In the genomic region with DNA sequence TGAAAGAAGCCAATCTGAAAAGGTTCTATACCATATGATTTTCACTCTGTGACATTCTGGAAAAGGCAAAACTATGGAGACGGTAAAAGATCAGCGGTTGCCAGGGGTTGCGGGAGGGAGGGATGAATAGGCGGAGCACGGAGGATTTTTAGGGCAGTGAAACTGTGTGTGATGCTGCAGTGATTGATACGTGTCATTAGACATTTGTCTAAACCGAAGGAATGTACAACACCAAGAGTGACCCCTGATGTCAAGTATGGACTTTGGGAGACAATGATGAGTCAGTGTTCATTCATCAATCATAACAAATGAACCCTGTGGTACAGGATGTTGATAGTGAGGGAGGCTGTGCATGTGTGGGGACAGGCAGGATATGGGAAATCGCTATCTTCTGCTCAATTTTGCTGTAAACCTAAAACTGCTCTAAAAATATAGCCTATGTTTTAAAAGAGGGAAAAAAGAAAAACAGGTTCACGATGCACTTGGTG, we compare ENCODE assay signal across 8 cellular contexts. TPM values are rescaled to one million over a fixed set of nuclear protein-coding genes. Genes with fewer than 3 reads are reported as not detected.
DNase-seq lines count a peak whose midpoint lies in the region; ATAC-seq and TF ChIP-seq lines count a peak whose summit lies in the region.

No MANE protein-coding gene starts in this region.

- peak overlapping the region; percentile 9 for H3K27ac Mint-ChIP-seq in activated CD8-positive, alpha-beta T cell treated with anti-CD3 and anti-CD28 coated beads for 36 hours
- H3K27ac Mint-ChIP-seq in activated T-helper 17 cell treated with anti-CD3 and anti-CD28 coated beads, Interleukin-2, amount 50 U/mL, for 72 hours, result no peak overlapping the region

- H3K4me2 ChIP-seq in GM23248 (ENCODE audit: unreplicated experiment), result peak overlapping the region; percentile 43
- peak overlapping the region; percentile 26 for H3K4me2 ChIP-seq in smooth muscle cell

- H3K36me3 ChIP-seq in GM23248 (ENCODE audit: low read depth) (no peaks in the 10 kb centered on the region), smooth muscle cell (ENCODE audit: low read depth) (no peaks in the 10 kb centered on the region)

- H3K9ac ChIP-seq in GM23248, result peak overlapping the region; percentile 84
- H3K9ac ChIP-seq in smooth muscle cell (ENCODE audit: low read depth), result peak overlapping the region; percentile 17

- H4K20me1 ChIP-seq in GM23248 (ENCODE audit: insufficient read depth) (no peaks in the 10 kb centered on the region), smooth muscle cell (ENCODE audit: low read depth) (peaks cover 22% of the 10 kb centered on the region)

- H3K9me3 ChIP-seq in GM23248 (ENCODE audit: low read depth), result no peaks in the 10 kb centered on the region
- no peaks in the 10 kb centered on the region for H3K9me3 ChIP-seq in right cardiac atrium (ENCODE audit: control insufficient read depth, low read length)
- no peaks in the 10 kb centered on the region for H3K9me3 ChIP-seq in smooth muscle cell (replicated peaks; ENCODE audit: low read depth)

- in situ Hi-C loops in GM23248 (cut with MboI), result no loop called here

- H3K27me3 ChIP-seq in GM23248 (replicated peaks; ENCODE audit: insufficient read depth) (no peaks in the 10 kb centered on the region), right cardiac atrium (ENCODE audit: control insufficient read depth, insufficient read depth) (no peaks in the 10 kb centered on the region), smooth muscle cell (ENCODE audit: low read depth) (no peaks in the 10 kb centered on the region)

- DNase-seq in GM23248 (peak; percentile 59), right cardiac atrium (peak in 1 of 3 donors; percentile 20), smooth muscle cell (lab: John Stamatoyannopoulos, UW; ENCODE audit: unreplicated experiment) (no peak), islet precursor cell (no peak)
- DNase-seq in activated CD8-positive, alpha-beta T cell treated with anti-CD3 and anti-CD28 coated beads for 36 hours, result no peak

- peaks cover 28% of the 10 kb centered on the region for H3K4me1 Mint-ChIP-seq in activated CD8-positive, alpha-beta T cell treated with anti-CD3 and anti-CD28 coated beads for 36 hours (ENCODE audit: low read depth)
- H3K4me1 Mint-ChIP-seq in activated T-helper 17 cell treated with anti-CD3 and anti-CD28 coated beads, Interleukin-2, amount 50 U/mL, for 72 hours, result peaks cover 5% of the 10 kb centered on the region

- POLR2A ChIA-PET in activated CD8-positive, alpha-beta T cell treated with anti-CD3 and anti-CD28 coated beads for 36 hours (lab: Charles Lee), result interaction anchor here (0.7 kb wide), 1 partner anchor 14 kb away, joined by 3 read pairs; no protein-coding TSS in a partner anchor

- H3K79me2 ChIP-seq in GM23248 (ENCODE audit: insufficient read depth) (peaks cover 79% of the 10 kb centered on the region), smooth muscle cell (ENCODE audit: low read depth) (peaks cover 15% of the 10 kb centered on the region)

- H2AFZ ChIP-seq in GM23248 (no peak overlapping the region), smooth muscle cell (ENCODE audit: low read depth) (no peak overlapping the region)

- no peaks in the 10 kb centered on the region for H3K9me2 ChIP-seq in GM23248 (ENCODE audit: insufficient read depth)

- WGBS in GM23248 (ENCODE audit: low coverage in 1 of 2, low lambda C conversion rate in 2 of 2, missing lambda C conversion rate in 2 of 2), 2 experiments, result 3 to 10% methylated on average over 9 of the region's 9 CpGs
- 58% methylated on average over 9 of the region's 9 CpGs for WGBS in right cardiac atrium
- WGBS in smooth muscle cell (ENCODE audit: low lambda C conversion rate), result 90% methylated on average over 9 of the region's 9 CpGs

- H3F3A ChIP-seq in GM23248 (ENCODE audit: insufficient read depth) (peaks cover 51% of the 10 kb centered on the region), smooth muscle cell (ENCODE audit: low read depth) (peaks cover 5% of the 10 kb centered on the region)

- H3K27ac ChIP-seq in GM23248 (peak overlapping the region; percentile 99), right cardiac atrium (ENCODE audit: low read length) (peak overlapping the region; percentile 84), smooth muscle cell (ENCODE audit: low read depth) (peak overlapping the region; percentile 81)

- no peak overlapping the region for H3K4me3 Mint-ChIP-seq in activated CD8-positive, alpha-beta T cell treated with anti-CD3 and anti-CD28 coated beads for 36 hours
- no peak overlapping the region for H3K4me3 Mint-ChIP-seq in activated T-helper 17 cell treated with anti-CD3 and anti-CD28 coated beads, Interleukin-2, amount 50 U/mL, for 72 hours

- ATAC-seq in activated CD8-positive, alpha-beta T cell treated with anti-CD3 and anti-CD28 coated beads for 36 hours, result peak; percentile 34
- ATAC-seq in right cardiac atrium (no peak), GM21381 (IDR thresholded peaks at IDR 0.05; ENCODE audit: unreplicated experiment) (no peak), GM19351 (IDR thresholded peaks at IDR 0.05; ENCODE audit: unreplicated experiment) (no peak)
- no peak for ATAC-seq in activated T-helper 17 cell treated with anti-CD3 and anti-CD28 coated beads, Interleukin-2, amount 50 U/mL, for 72 hours (replicated peaks)

- intact Hi-C loops in activated CD8-positive, alpha-beta T cell treated with anti-CD3 and anti-CD28 coated beads for 36 hours (cut with micrococcal nuclease), result no loop called here
- intact Hi-C loops in right cardiac atrium (cut with DNase I), result no loop called here

- CTCF ChIA-PET in activated CD8-positive, alpha-beta T cell treated with anti-CD3 and anti-CD28 coated beads for 36 hours (lab: Charles Lee), result no interaction called here

- H3K4me1 ChIP-seq in GM23248 (ENCODE audit: insufficient read depth) (peaks cover 65% of the 10 kb centered on the region), right cardiac atrium (ENCODE audit: control insufficient read depth, insufficient read depth, low read length) (peaks cover 45% of the 10 kb centered on the region), smooth muscle cell (ENCODE audit: low read depth) (peaks cover 13% of the 10 kb centered on the region)

- H3K36me3 Mint-ChIP-seq in activated CD8-positive, alpha-beta T cell treated with anti-CD3 and anti-CD28 coated beads for 36 hours (ENCODE audit: low read depth), result no peaks in the 10 kb centered on the region
- H3K36me3 Mint-ChIP-seq in activated T-helper 17 cell treated with anti-CD3 and anti-CD28 coated beads, Interleukin-2, amount 50 U/mL, for 72 hours (ENCODE audit: low read depth), result no peaks in the 10 kb centered on the region

- H3K9me3 Mint-ChIP-seq in activated CD8-positive, alpha-beta T cell treated with anti-CD3 and anti-CD28 coated beads for 36 hours, result no peaks in the 10 kb centered on the region
- H3K9me3 Mint-ChIP-seq in activated T-helper 17 cell treated with anti-CD3 and anti-CD28 coated beads, Interleukin-2, amount 50 U/mL, for 72 hours, result no peaks in the 10 kb centered on the region

- no peak for TF ChIP-seq CTCF in activated CD8-positive, alpha-beta T cell treated with anti-CD3 and anti-CD28 coated beads for 36 hours (IDR thresholded peaks at IDR 0.05)
- no peak for TF ChIP-seq CTCF in smooth muscle cell (IDR thresholded peaks at IDR 0.05; ENCODE audit: borderline replicate concordance, insufficient read depth, poor library complexity, severe bottlenecking)

- peak overlapping the region; percentile 5 for H3K4me3 ChIP-seq in GM23248
- no peak overlapping the region for H3K4me3 ChIP-seq in right cardiac atrium (ENCODE audit: low read length)
- H3K4me3 ChIP-seq in smooth muscle cell, result no peak overlapping the region

- H3K27me3 Mint-ChIP-seq in activated CD8-positive, alpha-beta T cell treated with anti-CD3 and anti-CD28 coated beads for 36 hours, result no peaks in the 10 kb centered on the region
- no peaks in the 10 kb centered on the region for H3K27me3 Mint-ChIP-seq in activated T-helper 17 cell treated with anti-CD3 and anti-CD28 coated beads, Interleukin-2, amount 50 U/mL, for 72 hours

RNA-seq across cellular contexts. Expression of a gene that starts 34.4 kb away (rescaled TPM):
- 233 and 235 TPM in 2 replicates for total RNA-seq in GM23248 (2014; rRNA removed; shearing (Covaris generic))
- polyA plus RNA-seq in GM23248 (2016; fragmentation: Nextera tagmentation; extraction: Ambion mirVana) (66.4 and 75.8 TPM in 2 replicates), right cardiac atrium (73.1 TPM), smooth muscle cell (33.2 and 38.2 TPM in 2 replicates)
- total RNA-seq in activated CD8-positive, alpha-beta T cell treated with anti-CD3 and anti-CD28 coated beads for 36 hours, result 10 to 100 TPM; 56.1 to 57.0 TPM
- total RNA-seq in right cardiac atrium (10 to 100 TPM; 75.7 to 96.8 (median 86.9) TPM), smooth muscle cell (135 and 140 TPM in 2 replicates)
- total RNA-seq in activated T-helper 17 cell treated with anti-CD3 and anti-CD28 coated beads, Interleukin-2, amount 50 U/mL, for 72 hours, result 10 to 100 TPM; 34.0 to 35.7 TPM
